ENCODE assay signal across 1 cellular context in the genomic region with DNA sequence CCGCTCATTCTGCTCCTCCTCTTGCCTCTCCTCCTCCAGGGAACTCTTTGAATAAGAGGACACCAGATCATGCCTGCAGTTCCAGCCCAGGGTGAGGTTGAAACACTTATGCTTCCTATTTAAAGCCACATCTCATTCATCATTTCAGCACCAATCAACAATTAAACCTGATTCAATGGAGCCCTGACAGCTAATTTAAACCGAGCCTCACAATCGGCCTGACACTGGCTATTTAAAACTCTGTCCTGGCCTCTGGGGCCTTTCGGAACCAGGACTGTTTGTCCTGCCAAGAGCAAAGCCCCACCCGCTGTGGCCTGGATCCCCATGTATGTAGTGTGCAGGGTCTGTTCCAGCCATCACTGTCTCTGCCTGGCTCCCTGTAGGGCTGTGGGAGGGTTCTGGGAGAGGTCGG.
TF ChIP-seq lines count a peak whose summit lies in the region.

No MANE protein-coding gene starts in this region.

TF ChIP-seq in IMR-90, 13 proteins besides CTCF, POLR2A, EP300 and RAD21 (continued from another document):
- TF ChIP-seq CHD1 (IDR thresholded peaks at IDR 0.05; ENCODE audit: low read depth, low read length) (no peak), RFX5 (IDR thresholded peaks at IDR 0.05; ENCODE audit: low read depth, low read length) (no peak), MXI1 (IDR thresholded peaks at IDR 0.05; ENCODE audit: borderline replicate concordance, low read depth, low read length) (no peak), MAZ (IDR thresholded peaks at IDR 0.05; ENCODE audit: borderline replicate concordance, low read depth, low read length) (no peak)
- TF ChIP-seq, protein P1, sequence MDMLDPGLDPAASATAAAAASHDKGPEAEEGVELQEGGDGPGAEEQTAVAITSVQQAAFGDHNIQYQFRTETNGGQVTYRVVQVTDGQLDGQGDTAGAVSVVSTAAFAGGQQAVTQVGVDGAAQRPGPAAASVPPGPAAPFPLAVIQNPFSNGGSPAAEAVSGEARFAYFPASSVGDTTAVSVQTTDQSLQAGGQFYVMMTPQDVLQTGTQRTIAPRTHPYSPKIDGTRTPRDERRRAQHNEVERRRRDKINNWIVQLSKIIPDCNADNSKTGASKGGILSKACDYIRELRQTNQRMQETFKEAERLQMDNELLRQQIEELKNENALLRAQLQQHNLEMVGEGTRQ (IDR thresholded peaks at IDR 0.05; ENCODE audit: low read depth, low read length): no peak
TF ChIP-seq in IMR-90: peak in this region for 0.
